ENCODE assay signal across 1 cellular context in the genomic region with DNA sequence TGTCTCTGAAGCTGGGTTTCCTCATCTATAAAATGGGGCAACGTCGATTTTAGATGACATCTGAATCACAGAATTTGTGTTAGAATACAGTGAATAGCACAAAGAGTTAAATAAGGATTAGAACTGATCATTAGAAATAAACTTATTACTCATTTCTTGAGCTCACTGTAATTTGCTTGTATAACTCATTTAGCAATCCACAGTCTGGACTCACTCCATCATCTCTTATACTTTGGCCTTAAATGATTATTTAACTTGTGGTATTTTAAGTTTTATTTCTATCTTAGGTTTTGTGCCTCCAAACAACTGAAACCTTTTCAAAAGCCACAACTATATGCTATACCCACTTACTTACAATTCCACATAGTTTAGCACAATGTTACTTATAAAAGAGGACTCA.
TF ChIP-seq lines count a peak whose summit lies in the region.

No MANE protein-coding gene starts in this region.

TF ChIP-seq in IMR-90, 13 proteins besides CTCF, POLR2A, EP300 and RAD21:
- TF ChIP-seq, protein P1, sequence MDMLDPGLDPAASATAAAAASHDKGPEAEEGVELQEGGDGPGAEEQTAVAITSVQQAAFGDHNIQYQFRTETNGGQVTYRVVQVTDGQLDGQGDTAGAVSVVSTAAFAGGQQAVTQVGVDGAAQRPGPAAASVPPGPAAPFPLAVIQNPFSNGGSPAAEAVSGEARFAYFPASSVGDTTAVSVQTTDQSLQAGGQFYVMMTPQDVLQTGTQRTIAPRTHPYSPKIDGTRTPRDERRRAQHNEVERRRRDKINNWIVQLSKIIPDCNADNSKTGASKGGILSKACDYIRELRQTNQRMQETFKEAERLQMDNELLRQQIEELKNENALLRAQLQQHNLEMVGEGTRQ (IDR thresholded peaks at IDR 0.05; ENCODE audit: low read depth, low read length), result no peak
- peak; percentile 38; the same call in 1 of the 2 replicates for TF ChIP-seq CEBPB (IDR thresholded peaks at IDR 0.05; ENCODE audit: low read depth, low read length)
